12 cellular contexts compared by ENCODE assay signal in the genomic region with DNA sequence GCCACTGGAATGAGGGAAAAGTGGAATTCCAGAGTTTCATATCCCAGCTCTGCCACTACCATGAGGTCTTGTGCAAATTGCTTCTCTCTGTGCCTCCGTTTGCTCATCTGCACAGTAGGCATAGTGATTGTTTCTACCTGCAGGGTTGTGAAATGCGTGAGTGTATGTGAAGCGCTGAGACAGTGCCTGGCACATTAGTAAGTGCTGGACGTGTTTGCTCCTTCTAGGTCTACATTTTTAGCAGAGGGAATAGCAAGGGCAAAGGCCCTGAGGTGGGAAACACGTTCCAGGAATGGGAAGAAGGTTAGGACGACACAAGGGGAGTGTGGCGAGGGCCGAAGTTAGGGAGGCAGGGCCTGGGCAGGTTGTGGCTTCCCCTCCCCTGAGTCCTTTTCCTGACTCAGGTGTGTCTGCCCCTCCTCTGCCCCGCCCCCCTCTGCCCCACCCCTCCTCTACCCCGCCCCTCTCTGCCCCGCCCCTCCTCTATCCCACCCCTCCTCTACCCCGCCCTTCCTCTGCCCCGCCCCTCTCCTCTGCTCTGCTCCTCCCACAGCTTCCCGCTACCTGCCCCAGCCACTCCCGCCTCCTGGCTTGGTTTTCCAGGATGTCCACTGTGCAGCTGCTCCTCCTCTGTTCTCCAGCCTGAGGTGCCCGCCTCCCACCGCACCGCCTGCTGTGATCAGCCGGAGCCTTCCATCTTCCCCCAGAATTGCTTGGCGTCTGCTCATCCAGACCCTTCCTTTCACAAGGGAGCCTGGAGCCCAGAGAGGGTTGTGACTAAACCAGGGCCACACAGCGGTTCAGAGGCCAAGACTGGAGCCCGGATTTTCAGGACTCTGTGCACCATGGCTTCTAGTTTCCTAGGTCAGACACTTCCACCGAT. TPM values are rescaled to one million over a fixed set of nuclear protein-coding genes. Genes with fewer than 3 reads are reported as not detected.
DNase-seq lines count a peak whose midpoint lies in the region; ATAC-seq and TF ChIP-seq lines count a peak whose summit lies in the region.
"Had no signal": no experiment of that assay in that cellular context is flagged by ENCODE, and none has a peak within 500 bp of the region (broad histone marks: within the 10 kb centered on the region; RNA-seq: fewer than 3 reads in every experiment).

No MANE protein-coding gene starts in this region.

- H3K4me3 ChIP-seq in mucosa of descending colon = no peak overlapping the region
- H3K4me3 ChIP-seq: skin epidermis had no signal

- H3K36me3 ChIP-seq in mucosa of descending colon (ENCODE audit: low read depth) = no peaks in the 10 kb centered on the region

- H3K9me3 ChIP-seq in mucosa of descending colon = no peaks in the 10 kb centered on the region

- in situ Hi-C loops in T47D (cut with HindIII; ENCODE audit: low pct_unique_long_range_greater_than_20kb, low sequenced_read_pairs) = no loop called here

- DNase-seq in DMS53 (lab: John Stamatoyannopoulos, UW) (peak; percentile 92), NCI-H2029 treated with DMSO at 0.1 percent for 48 hours (lab: John Stamatoyannopoulos, UW) (peak; percentile 29), T47D (ENCODE audit: low read depth in 1 of 2, low spot score in 1 of 2) (peak; percentile 74 to 95), mucosa of descending colon (peak; percentile 86 to 91 (median 89)), SKM-1 (lab: John Stamatoyannopoulos, UW; ENCODE audit: unreplicated experiment) (no peak)
- DNase-seq: activated CD4-positive, alpha-beta T cell treated with anti-CD3 and anti-CD28 coated beads for 36 hours; activated naive CD8-positive, alpha-beta T cell treated with anti-CD3 and anti-CD28 coated beads, Interleukin-2, amount 10 ng/mL, durations not matched to agents 7 days and 5 days; stimulated activated naive CD8-positive, alpha-beta T cell treated with anti-CD3 and anti-CD28 coated beads, Interleukin-15, Interleukin-2, amounts not matched to agents 100 U/mL and 50 U/mL, for 24 hours had no signal

- intact Hi-C loops in mucosa of descending colon (cut with DNase I, micrococcal nuclease) = no loop called here

- H3K4me1 ChIP-seq in mucosa of descending colon (ENCODE audit: low read depth) = no peaks in the 10 kb centered on the region

- ATAC-seq in mucosa of descending colon = peak; percentile 94
- no peak for ATAC-seq in HG03039 (IDR thresholded peaks at IDR 0.05; ENCODE audit: unreplicated experiment)
- ATAC-seq in HG02840 (IDR thresholded peaks at IDR 0.05; ENCODE audit: low FRiP score, unreplicated experiment) = no peak
- ATAC-seq in HG03196 (IDR thresholded peaks at IDR 0.05; ENCODE audit: unreplicated experiment) = no peak
- ATAC-seq: activated CD4-positive, alpha-beta T cell treated with anti-CD3 and anti-CD28 coated beads for 36 hours; stimulated activated naive CD8-positive, alpha-beta T cell treated with anti-CD3 and anti-CD28 coated beads, Interleukin-15, Interleukin-2, amounts not matched to agents 100 U/mL and 50 U/mL, for 24 hours had no signal

- TF ChIP-seq CTCF in mucosa of descending colon (IDR thresholded peaks at IDR 0.05) = no peak

RNA-seq across cellular contexts. Expression of gene SMAD6, which starts 31.1 kb away (rescaled TPM):
- total RNA-seq in mucosa of descending colon = 10 to 100 TPM; 11.5 to 18.5 (median 12.8) TPM
